ENCODE assay signal across 19 cellular contexts in genomic region chr19:42394751-42395150, GRCh38. TPM values are rescaled to one million over a fixed set of nuclear protein-coding genes. Genes with fewer than 3 reads are reported as not detected.
DNase-seq lines count a peak whose midpoint lies in the region; ATAC-seq and TF ChIP-seq lines count a peak whose summit lies in the region.
"Had no signal": no experiment of that assay in that cellular context is flagged by ENCODE, and none has a peak within 500 bp of the region (broad histone marks: within the 10 kb centered on the region; RNA-seq: fewer than 3 reads in every experiment).

No MANE protein-coding gene starts in this region.

- H2BK5ac ChIP-seq in mesenchymal stem cell (ENCODE audit: low read depth, low read length, poor library complexity, severe bottlenecking) = no peak overlapping the region

- H3K4me3 Mint-ChIP-seq in type B pancreatic cell = no peak overlapping the region
- H3K4me3 Mint-ChIP-seq: CD8-positive, alpha-beta T cell had no signal

- H3K79me1 ChIP-seq in mesenchymal stem cell (replicated peaks; ENCODE audit: low read length, poor library complexity, severe bottlenecking) = peaks cover 13% of the 10 kb centered on the region

- peak overlapping the region; percentile 14 for H3K27ac Mint-ChIP-seq in type B pancreatic cell
- H3K27ac Mint-ChIP-seq: CD8-positive, alpha-beta T cell had no signal

- no peak overlapping the region for H3K14ac ChIP-seq in mesenchymal stem cell (ENCODE audit: low read length in 2 of 2)

- ATAC-seq in GM19467 (IDR thresholded peaks at IDR 0.05; ENCODE audit: unreplicated experiment) = no peak
- no peak for ATAC-seq in GM21825 (IDR thresholded peaks at IDR 0.05; ENCODE audit: unreplicated experiment)
- ATAC-seq: CD8-positive, alpha-beta T cell had no signal

- no peak overlapping the region for H3K9ac ChIP-seq in mesenchymal stem cell (ENCODE audit: low read length)

- peaks cover 26 to 30% of the 10 kb centered on the region in 2 experiments for H3K27me3 ChIP-seq in mesenchymal stem cell (ENCODE audit: control insufficient read depth in 1 of 2, insufficient read depth in 1 of 2, low read length in 2 of 2)

- H3K27me3 Mint-ChIP-seq in type B pancreatic cell = peaks cover 33% of the 10 kb centered on the region

- no peak for TF ChIP-seq CTCF in type B pancreatic cell (conservative IDR thresholded peaks at IDR 0.05)

- no peak overlapping the region for H4K8ac ChIP-seq in mesenchymal stem cell (ENCODE audit: low read length)

- no peak overlapping the region for H3K23ac ChIP-seq in mesenchymal stem cell (ENCODE audit: low read length in 2 of 2)

- no peak overlapping the region for H3K4ac ChIP-seq in mesenchymal stem cell (ENCODE audit: low read depth in 1 of 2, low read length in 2 of 2)

- H3K4me1 Mint-ChIP-seq in type B pancreatic cell (ENCODE audit: unreplicated experiment) = peaks cover 21% of the 10 kb centered on the region

- no peak overlapping the region for H3K4me3 ChIP-seq in mesenchymal stem cell (ENCODE audit: insufficient read depth in 1 of 2, low read depth in 1 of 2, low read length in 2 of 2)

- H3K9me3 ChIP-seq in mesenchymal stem cell (ENCODE audit: control insufficient read depth, low read length) = no peaks in the 10 kb centered on the region

- 83% methylated on average over 8 of the region's 8 CpGs for WGBS in mesenchymal stem cell

- no peak overlapping the region for H2AK5ac ChIP-seq in mesenchymal stem cell (ENCODE audit: low read length, severe bottlenecking)

- H3K36me3 ChIP-seq in mesenchymal stem cell (ENCODE audit: control insufficient read depth in 1 of 2, insufficient read depth in 2 of 2, low read depth in 1 of 2, low read length in 2 of 2) = no peaks in the 10 kb centered on the region

- H3K4me1 ChIP-seq in mesenchymal stem cell (ENCODE audit: control insufficient read depth, insufficient read depth, low read depth, low read length) = peaks cover 13% of the 10 kb centered on the region

- no peak overlapping the region for H4K91ac ChIP-seq in mesenchymal stem cell (ENCODE audit: low read length)

- no peak overlapping the region for H2AFZ ChIP-seq in mesenchymal stem cell (ENCODE audit: low read depth, low read length)

- H3K18ac ChIP-seq in mesenchymal stem cell (ENCODE audit: low read depth in 1 of 2, low read length in 2 of 2) = no peak overlapping the region

- no peak overlapping the region for H3K4me2 ChIP-seq in mesenchymal stem cell (ENCODE audit: low read length, poor library complexity, severe bottlenecking)

- H2BK12ac ChIP-seq in mesenchymal stem cell (ENCODE audit: low read length in 2 of 2) = no peak overlapping the region

- no peaks in the 10 kb centered on the region for H3K9me3 Mint-ChIP-seq in type B pancreatic cell
- H3K9me3 Mint-ChIP-seq: CD8-positive, alpha-beta T cell had no signal

- no peak overlapping the region for H3K27ac ChIP-seq in mesenchymal stem cell (ENCODE audit: low read length, poor library complexity, severe bottlenecking)
- H3K27ac ChIP-seq: 22Rv1 had no signal

- H3K36me3 Mint-ChIP-seq in type B pancreatic cell = peaks cover 3% of the 10 kb centered on the region
- H3K36me3 Mint-ChIP-seq: CD8-positive, alpha-beta T cell had no signal

- DNase-seq in DMS53 (lab: John Stamatoyannopoulos, UW) (peak; percentile 51), DMS53 treated with DMSO at 0.1 percent for 48 hours (lab: John Stamatoyannopoulos, UW; ENCODE audit: unreplicated experiment) (no peak), astrocyte of the hippocampus (ENCODE audit: low read depth, low spot score) (peak; percentile 11), mesenchymal stem cell (peak; percentile 34), type B pancreatic cell (ENCODE audit: extremely low spot score, unreplicated experiment) (no peak)
- no peak for DNase-seq in effector CD4-positive, alpha-beta T cell
- DNase-seq: CD8-positive, alpha-beta T cell; DMS79; NCI-H1105 treated with DMSO at 0.1 percent for 48 hours; NCI-H1694 treated with DMSO at 0.1 percent for 48 hours; NCI-H2227 treated with DMSO at 0.1 percent for 48 hours; NCI-H524 had no signal

- H2BK120ac ChIP-seq in mesenchymal stem cell (ENCODE audit: low read depth, low read length) = no peak overlapping the region

- no peak overlapping the region for H2BK15ac ChIP-seq in mesenchymal stem cell (ENCODE audit: low read depth, poor library complexity, severe bottlenecking)

RNA-seq across cellular contexts. Expression of gene CNFN, which starts 4.7 kb away (rescaled TPM):
- polyA plus RNA-seq in mesenchymal stem cell (2013, experiment 1 of 2) = 2.6 TPM
- polyA plus RNA-seq in mesenchymal stem cell (2013, experiment 2 of 2) = 3.9 TPM
- total RNA-seq in type B pancreatic cell (ENCODE audit: low replicate concordance) = 3.3 and 5.6 TPM in 2 replicates
- total RNA-seq: CD8-positive, alpha-beta T cell; LHCN-M2 had no signal

RNA-seq across cellular contexts. Expression of gene LIPE, which starts 32.4 kb away (rescaled TPM):
- polyA plus RNA-seq in mesenchymal stem cell (2013, experiment 1 of 2) = 1.6 TPM
- polyA plus RNA-seq in mesenchymal stem cell (2013, experiment 2 of 2) = 2.0 TPM
- total RNA-seq in type B pancreatic cell (ENCODE audit: low replicate concordance) = 6.9 and 17.9 TPM in 2 replicates
- total RNA-seq: SK-MEL-5 had no signal

RNA-seq across cellular contexts. Expression of gene CXCL17, which starts 48.0 kb away (rescaled TPM):
- polyA plus RNA-seq in mesenchymal stem cell (2013, experiment 1 of 2) = not detected
- not detected for polyA plus RNA-seq in mesenchymal stem cell (2013, experiment 2 of 2)
- total RNA-seq in type B pancreatic cell (ENCODE audit: low replicate concordance) = 1.0 and 3.2 TPM in 2 replicates
- total RNA-seq: CD8-positive, alpha-beta T cell; H4; LHCN-M2 had no signal
- polyA plus RNA-seq: BJ had no signal

Comparison
In these comparisons a context has a peak if more than half of its experiments do, and no peak if none do; other contexts are left out.
1. DNase-seq: peak in DMS53 (single experiment), astrocyte of the hippocampus (single experiment) and mesenchymal stem cell (single experiment); none in DMS53 treated with DMSO at 0.1 percent for 48 hours (single experiment), type B pancreatic cell (single experiment) and effector CD4-positive, alpha-beta T cell (single experiment).